Comparison of ENCODE assay signal across 21 cellular contexts in the genomic region with DNA sequence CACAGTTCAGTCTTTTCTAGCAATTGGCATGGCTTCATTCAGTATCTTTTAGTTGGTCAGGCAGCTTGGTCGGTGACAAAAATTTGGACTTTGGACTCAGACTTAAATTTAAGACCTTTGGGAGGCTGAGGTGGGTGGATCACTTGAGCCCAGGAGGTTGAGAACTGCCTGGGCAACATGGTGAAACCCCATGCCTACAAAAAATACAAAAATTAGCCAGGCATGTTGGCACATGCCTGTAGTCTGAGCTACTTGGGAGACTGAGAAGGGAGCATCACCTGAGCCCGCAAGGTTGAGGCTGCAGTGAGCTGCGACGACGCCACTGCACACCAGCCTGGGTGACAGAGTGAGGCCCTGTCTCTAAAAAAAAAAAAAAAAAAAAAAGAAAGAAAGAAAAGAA. TPM values are rescaled to one million over a fixed set of nuclear protein-coding genes. Genes with fewer than 3 reads are reported as not detected.
"Had no signal": no experiment of that assay in that cellular context is flagged by ENCODE, and none has a peak within 500 bp of the region (broad histone marks: within the 10 kb centered on the region; RNA-seq: fewer than 3 reads in every experiment).

No MANE protein-coding gene starts in this region.

- H3K27me3 ChIP-seq: breast epithelium, left lung, transverse colon, vagina had no signal

- H3K27ac ChIP-seq: breast epithelium, skin epidermis, vagina had no signal

- DNase-seq: activated CD4-positive, alpha-beta T cell treated with anti-CD3 and anti-CD28 coated beads, Interleukin-2, amount 10 ng/mL, durations not matched to agents 24 days and 14 days; activated CD4-positive, CD25-positive, alpha-beta regulatory T cell; activated CD8-positive, alpha-beta memory T cell treated with anti-CD3 and anti-CD28 coated beads, Interleukin-2, amount 50 U/mL, for 48 hours; activated naive CD4-positive, alpha-beta T cell; anterior cingulate cortex; dermis blood vessel endothelial cell; hippocampal formation; kidney; left lung; occipital lobe; stimulated activated CD4-positive, alpha-beta T cell treated with anti-CD3 and anti-CD28 coated beads, Interleukin-4, amount 100 ng/mL, for 24 hours; stimulated activated naive CD4-positive, alpha-beta T cell treated with Interleukin-2 at 50 U/mL for 16 hours had no signal

- H3K36me3 ChIP-seq: breast epithelium, left lung, transverse colon, vagina had no signal

- H3K9me3 ChIP-seq: breast epithelium, left lung, transverse colon, vagina had no signal

- FAIRE-seq: kidney, TTC549 had no signal

- H3K4me3 ChIP-seq: breast epithelium, left lung, skin epidermis, transverse colon, vagina had no signal

- H3K4me1 ChIP-seq: breast epithelium, left lung, vagina had no signal

- H3K4me1 Mint-ChIP-seq: activated CD4-positive, alpha-beta T cell treated with anti-CD3 and anti-CD28 coated beads, Interleukin-2, amount 10 ng/mL, durations not matched to agents 24 days and 14 days had no signal

- H3K9me3 Mint-ChIP-seq: activated CD4-positive, alpha-beta T cell treated with anti-CD3 and anti-CD28 coated beads, Interleukin-2, amount 10 ng/mL, durations not matched to agents 24 days and 14 days had no signal

- H3K4me3 Mint-ChIP-seq: activated CD4-positive, alpha-beta T cell treated with anti-CD3 and anti-CD28 coated beads, Interleukin-2, amount 10 ng/mL, durations not matched to agents 24 days and 14 days; nephron had no signal

- H3K27me3 Mint-ChIP-seq: activated CD4-positive, alpha-beta T cell treated with anti-CD3 and anti-CD28 coated beads, Interleukin-2, amount 10 ng/mL, durations not matched to agents 24 days and 14 days; progenitor cell of endocrine pancreas had no signal

- H3K27ac Mint-ChIP-seq: activated CD4-positive, alpha-beta T cell treated with anti-CD3 and anti-CD28 coated beads, Interleukin-2, amount 10 ng/mL, durations not matched to agents 24 days and 14 days; nephron; progenitor cell of endocrine pancreas had no signal

RNA-seq across cellular contexts. Expression of a gene that starts 19.5 kb away (rescaled TPM):
- total RNA-seq: activated CD4-positive, alpha-beta T cell treated with anti-CD3 and anti-CD28 coated beads, Interleukin-2, amount 10 ng/mL, durations not matched to agents 24 days and 14 days; dermis blood vessel endothelial cell; kidney; right cardiac atrium; T-helper 2 cell treated with Interferon-gamma antibody and Interleukin-4, amounts not matched to agents 100 ng/mL and 5 ng/mL, for 36 hours; vagina had no signal
- polyA plus RNA-seq: right cardiac atrium had no signal
